ENCODE assay signal across 11 cellular contexts in genomic region chr2:119693967-119694366, GRCh38. TPM values are rescaled to one million over a fixed set of nuclear protein-coding genes. Genes with fewer than 3 reads are reported as not detected.
"Had no signal": no experiment of that assay in that cellular context is flagged by ENCODE, and none has a peak within 500 bp of the region (broad histone marks: within the 10 kb centered on the region; RNA-seq: fewer than 3 reads in every experiment).

No MANE protein-coding gene starts in this region.

- H3K4me3 ChIP-seq: ascending aorta, heart right ventricle, skin epidermis, stomach had no signal

- H3K79me2 ChIP-seq: parathyroid adenoma had no signal

- DNase-seq: activated CD4-positive, alpha-beta memory T cell treated with anti-CD3 and anti-CD28 coated beads, Interleukin-2, amount 10 ng/mL, durations not matched to agents 7 days and 5 days; activated CD4-positive, alpha-beta T cell treated with anti-CD3 and anti-CD28 coated beads for 1 hour; activated naive CD8-positive, alpha-beta T cell treated with anti-CD3 and anti-CD28 coated beads, Interleukin-2, amount 50 U/mL, for 24 hours; activated T-cell treated with anti-CD3 and anti-CD28 coated beads, Interleukin-2, amount 50 U/mL, for 72 hours; heart right ventricle; stomach had no signal

- H3K27ac Mint-ChIP-seq: activated CD4-positive, alpha-beta memory T cell treated with anti-CD3 and anti-CD28 coated beads, Interleukin-2, amount 10 ng/mL, durations not matched to agents 7 days and 5 days; activated naive CD8-positive, alpha-beta T cell treated with anti-CD3 and anti-CD28 coated beads, Interleukin-2, amount 50 U/mL, for 24 hours; activated T-cell treated with anti-CD3 and anti-CD28 coated beads, Interleukin-2, amount 50 U/mL, for 72 hours had no signal

- H3K9me3 ChIP-seq: ascending aorta, heart right ventricle, stomach, vagina had no signal

- ATAC-seq: activated naive CD8-positive, alpha-beta T cell treated with anti-CD3 and anti-CD28 coated beads, Interleukin-2, amount 50 U/mL, for 24 hours; heart right ventricle had no signal

- H3K9me3 Mint-ChIP-seq: activated naive CD8-positive, alpha-beta T cell treated with anti-CD3 and anti-CD28 coated beads, Interleukin-2, amount 50 U/mL, for 24 hours; activated T-cell treated with anti-CD3 and anti-CD28 coated beads, Interleukin-2, amount 50 U/mL, for 72 hours; neural crest cell had no signal

- H3K4me3 Mint-ChIP-seq: activated CD4-positive, alpha-beta memory T cell treated with anti-CD3 and anti-CD28 coated beads, Interleukin-2, amount 10 ng/mL, durations not matched to agents 7 days and 5 days; activated naive CD8-positive, alpha-beta T cell treated with anti-CD3 and anti-CD28 coated beads, Interleukin-2, amount 50 U/mL, for 24 hours; activated T-cell treated with anti-CD3 and anti-CD28 coated beads, Interleukin-2, amount 50 U/mL, for 72 hours; neural crest cell had no signal

- H3K27me3 ChIP-seq: ascending aorta, stomach, vagina had no signal

- H3K4me1 ChIP-seq: ascending aorta, heart right ventricle had no signal

- H3K27ac ChIP-seq: ascending aorta, heart right ventricle, parathyroid adenoma, skin epidermis, stomach, vagina had no signal

RNA-seq across cellular contexts. Expression of gene TMEM177, which starts 15.0 kb away (rescaled TPM):
- total RNA-seq: ascending aorta had no signal
